ENCODE assay signal across 29 cellular contexts in the genomic region with DNA sequence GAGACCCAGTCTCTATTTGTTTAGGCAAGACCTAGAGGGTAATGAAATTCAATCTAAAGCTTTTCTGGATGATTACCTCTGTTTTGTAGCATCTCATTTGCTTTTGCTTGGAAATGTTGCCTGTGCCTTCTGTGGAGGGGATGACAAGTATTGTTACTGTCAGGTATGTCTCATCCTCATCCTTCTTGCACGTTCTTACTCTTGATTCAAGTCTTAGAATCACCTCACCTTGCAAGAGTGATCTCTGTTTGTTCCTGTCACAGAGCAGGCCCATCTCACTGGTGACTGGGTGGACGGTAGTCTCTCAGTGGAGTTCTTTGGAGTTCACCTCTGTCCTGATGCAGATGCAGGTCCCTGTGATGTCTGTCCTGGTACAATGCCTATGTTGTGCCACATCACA.
"Had no signal": no experiment of that assay in that cellular context is flagged by ENCODE, and none has a peak within 500 bp of the region (broad histone marks: within the 10 kb centered on the region; RNA-seq: fewer than 3 reads in every experiment).

No MANE protein-coding gene starts in this region.

- H3K27ac ChIP-seq: adrenal gland, body of pancreas, cardiac muscle cell, coronary artery, dorsolateral prefrontal cortex, gastrocnemius medialis, heart left ventricle had no signal

- H3K36me3 ChIP-seq: cardiac muscle cell, gastrocnemius medialis had no signal

- ATAC-seq: activated CD8-positive, alpha-beta T cell treated with anti-CD3 and anti-CD28 coated beads for 36 hours; activated naive CD8-positive, alpha-beta T cell treated with anti-CD3 and anti-CD28 coated beads, Interleukin-2, amount 50 U/mL, for 24 hours; activated T-cell treated with anti-CD3 and anti-CD28 coated beads, Interleukin-2, amount 50 U/mL, for 4 hours; body of pancreas; gastrocnemius medialis had no signal

- H3K9me3 Mint-ChIP-seq: activated CD8-positive, alpha-beta T cell treated with anti-CD3 and anti-CD28 coated beads for 36 hours; activated naive CD4-positive, alpha-beta T cell treated with anti-CD3 and anti-CD28 coated beads for 36 hours; activated naive CD8-positive, alpha-beta T cell treated with anti-CD3 and anti-CD28 coated beads for 36 hours; activated naive CD8-positive, alpha-beta T cell treated with anti-CD3 and anti-CD28 coated beads, Interleukin-2, amount 50 U/mL, for 24 hours; activated T-cell treated with anti-CD3 and anti-CD28 coated beads, Interleukin-2, amount 50 U/mL, for 4 hours; activated T-helper 2 cell treated with anti-CD3 and anti-CD28 coated beads, Interferon-gamma antibody, Interleukin-2, Interleukin-4, amounts not matched to agents 10 μg/mL and 5 μg/mL and 100 μg/mL, durations not matched to agents 14 hours and 24 hours and 36 hours; central memory CD8-positive, alpha-beta T cell; dendritic cell treated with granulocyte-macrophage colony-stimulating factor and Interleukin-4, amounts not matched to agents 40 ng/mL and 50 ng/mL, for 4 days; endodermal cell had no signal

- H3K27me3 Mint-ChIP-seq: activated CD8-positive, alpha-beta T cell treated with anti-CD3 and anti-CD28 coated beads for 36 hours; activated naive CD4-positive, alpha-beta T cell treated with anti-CD3 and anti-CD28 coated beads, Interleukin-2, amount 50 U/mL, for 24 hours; activated naive CD8-positive, alpha-beta T cell treated with anti-CD3 and anti-CD28 coated beads for 36 hours; activated naive CD8-positive, alpha-beta T cell treated with anti-CD3 and anti-CD28 coated beads, Interleukin-2, amount 50 U/mL, for 24 hours; central memory CD8-positive, alpha-beta T cell; dendritic cell treated with granulocyte-macrophage colony-stimulating factor and Interleukin-4, amounts not matched to agents 40 ng/mL and 50 ng/mL, for 4 days had no signal

- H3K9me3 ChIP-seq: adrenal gland, body of pancreas, gastrocnemius medialis, heart left ventricle had no signal

- H3K4me3 Mint-ChIP-seq: activated CD8-positive, alpha-beta T cell treated with anti-CD3 and anti-CD28 coated beads for 36 hours; activated naive CD4-positive, alpha-beta T cell treated with anti-CD3 and anti-CD28 coated beads for 36 hours; activated naive CD4-positive, alpha-beta T cell treated with anti-CD3 and anti-CD28 coated beads, Interleukin-2, amount 50 U/mL, for 24 hours; activated naive CD8-positive, alpha-beta T cell treated with anti-CD3 and anti-CD28 coated beads for 36 hours; activated naive CD8-positive, alpha-beta T cell treated with anti-CD3 and anti-CD28 coated beads, Interleukin-2, amount 50 U/mL, for 24 hours; activated T-cell treated with anti-CD3 and anti-CD28 coated beads, Interleukin-2, amount 50 U/mL, for 4 hours; central memory CD8-positive, alpha-beta T cell; dendritic cell treated with granulocyte-macrophage colony-stimulating factor and Interleukin-4, amounts not matched to agents 40 ng/mL and 50 ng/mL, for 4 days; endodermal cell had no signal

- H3K4me3 ChIP-seq: adrenal gland, body of pancreas, cardiac muscle cell, coronary artery, dorsolateral prefrontal cortex, gastrocnemius medialis, heart left ventricle had no signal

- H3K27me3 ChIP-seq: adrenal gland, body of pancreas, cardiac muscle cell, dorsolateral prefrontal cortex, gastrocnemius medialis, heart left ventricle had no signal

- H3K4me1 ChIP-seq: adrenal gland, body of pancreas, gastrocnemius medialis had no signal

- DNase-seq: activated CD4-positive, alpha-beta T cell treated with anti-CD3 and anti-CD28 coated beads, Interleukin-2, amount 50 U/mL, for 1 hour; activated CD4-positive, alpha-beta T cell treated with anti-CD3 and anti-CD28 coated beads, Interleukin-2, amount 50 U/mL, for 48 hours; activated CD4-positive, CD25-positive, alpha-beta regulatory T cell; activated CD4-positive, CD25-positive, alpha-beta regulatory T cell treated with anti-CD3 and anti-CD28 coated beads, Interleukin-2, amount 50 U/mL, for 72 hours; activated CD8-positive, alpha-beta memory T cell treated with anti-CD3 and anti-CD28 coated beads for 24 hours; activated CD8-positive, alpha-beta T cell treated with anti-CD3 and anti-CD28 coated beads for 36 hours; activated effector memory CD4-positive, alpha-beta T cell treated with anti-CD3 and anti-CD28 coated beads, Interleukin-2, amount 50 U/mL, for 16 hours; activated naive CD4-positive, alpha-beta T cell treated with anti-CD3 and anti-CD28 coated beads for 36 hours; activated naive CD8-positive, alpha-beta T cell treated with anti-CD3 and anti-CD28 coated beads for 36 hours; activated naive CD8-positive, alpha-beta T cell treated with anti-CD3 and anti-CD28 coated beads, Interleukin-2, amount 50 U/mL, for 24 hours; activated T-cell treated with anti-CD3 and anti-CD28 coated beads, Interleukin-2, amount 50 U/mL, for 4 hours; adrenal gland; amygdala; aorta; body of pancreas; dorsolateral prefrontal cortex; effector memory CD4-positive, alpha-beta T cell; endodermal cell; foreskin fibroblast; gastrocnemius medialis; glutamatergic neuron; heart left ventricle; T-helper 2 cell had no signal

- H3K27ac Mint-ChIP-seq: activated CD8-positive, alpha-beta T cell treated with anti-CD3 and anti-CD28 coated beads for 36 hours; activated naive CD4-positive, alpha-beta T cell treated with anti-CD3 and anti-CD28 coated beads for 36 hours; activated naive CD4-positive, alpha-beta T cell treated with anti-CD3 and anti-CD28 coated beads, Interleukin-2, amount 50 U/mL, for 24 hours; activated naive CD8-positive, alpha-beta T cell treated with anti-CD3 and anti-CD28 coated beads for 36 hours; activated naive CD8-positive, alpha-beta T cell treated with anti-CD3 and anti-CD28 coated beads, Interleukin-2, amount 50 U/mL, for 24 hours; activated T-helper 2 cell treated with anti-CD3 and anti-CD28 coated beads, Interferon-gamma antibody, Interleukin-2, Interleukin-4, amounts not matched to agents 10 μg/mL and 5 μg/mL and 100 μg/mL, durations not matched to agents 14 hours and 24 hours and 36 hours; dendritic cell treated with granulocyte-macrophage colony-stimulating factor and Interleukin-4, amounts not matched to agents 40 ng/mL and 50 ng/mL, for 4 days; endodermal cell had no signal
